In the genomic region with DNA sequence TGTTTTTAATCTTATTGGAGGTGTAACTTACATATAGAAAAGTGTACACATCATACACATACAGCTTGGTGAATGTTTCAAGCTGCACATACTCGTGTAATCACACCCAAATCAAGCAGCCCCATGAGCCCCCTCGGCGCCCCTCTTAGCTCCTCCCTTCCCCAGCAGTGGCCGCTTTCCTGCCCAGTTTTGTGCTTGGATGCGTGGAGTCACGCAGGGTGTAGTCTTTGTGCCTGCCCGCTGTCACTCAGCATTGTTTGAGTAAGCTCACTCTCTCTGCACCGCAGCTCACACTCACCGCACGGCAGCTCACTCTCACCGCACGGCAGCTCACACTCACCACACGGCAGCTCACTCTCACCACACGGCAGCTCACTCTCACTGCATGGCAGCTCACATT, we compare ENCODE assay signal across 1 cellular context.
TF ChIP-seq lines count a peak whose summit lies in the region.

No MANE protein-coding gene starts in this region.

TF ChIP-seq in HCT116, 20 proteins besides CTCF, POLR2A, EP300 and RAD21 (continued from another document):
- TF ChIP-seq, protein P1, sequence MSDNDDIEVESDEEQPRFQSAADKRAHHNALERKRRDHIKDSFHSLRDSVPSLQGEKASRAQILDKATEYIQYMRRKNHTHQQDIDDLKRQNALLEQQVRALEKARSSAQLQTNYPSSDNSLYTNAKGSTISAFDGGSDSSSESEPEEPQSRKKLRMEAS (IDR thresholded peaks at IDR 0.05), result no peak
- TF ChIP-seq SIN3A (IDR thresholded peaks at IDR 0.05; ENCODE audit: low read depth) (no peak), REST (IDR thresholded peaks at IDR 0.05; ENCODE audit: low read depth) (no peak), ATF3 (IDR thresholded peaks at IDR 0.05) (no peak), ZFX (IDR thresholded peaks at IDR 0.05) (no peak), ELF1 (IDR thresholded peaks at IDR 0.05; ENCODE audit: borderline replicate concordance, low read depth) (no peak), CBX3 (IDR thresholded peaks at IDR 0.05; ENCODE audit: low read depth) (no peak)
